ENCODE assay signal across 14 cellular contexts in the genomic region with DNA sequence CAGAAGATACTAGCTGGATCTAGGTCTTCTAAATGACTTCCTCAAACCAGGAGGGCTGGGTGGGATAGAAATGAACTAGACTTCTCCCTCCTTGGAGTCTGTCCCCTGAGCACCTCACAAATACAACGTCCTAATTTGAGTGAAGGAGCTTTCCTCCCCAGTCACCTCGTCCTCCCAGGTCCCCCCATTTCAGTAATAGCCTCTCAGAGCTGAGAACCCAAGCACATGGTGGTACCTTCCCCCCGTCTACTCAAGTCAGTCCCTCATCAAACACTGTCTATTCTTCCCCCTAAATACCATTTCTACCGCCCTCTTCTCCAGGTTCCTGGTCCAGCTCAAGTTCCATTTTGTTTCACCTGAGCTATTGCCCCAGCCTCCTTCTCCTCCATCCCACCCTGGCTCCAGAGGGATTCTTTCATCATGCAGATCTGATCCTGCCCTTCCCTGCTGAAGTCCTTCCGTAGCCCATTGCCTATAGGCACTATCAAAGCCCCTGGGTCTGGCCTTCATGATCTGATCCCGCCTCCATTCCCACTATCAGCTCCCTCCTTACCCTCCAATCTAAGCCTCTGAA. TPM values are rescaled to one million over a fixed set of nuclear protein-coding genes. Genes with fewer than 3 reads are reported as not detected.
DNase-seq lines count a peak whose midpoint lies in the region; ATAC-seq, FAIRE-seq and TF ChIP-seq lines count a peak whose summit lies in the region.
"Had no signal": no experiment of that assay in that cellular context is flagged by ENCODE, and none has a peak within 500 bp of the region (broad histone marks: within the 10 kb centered on the region; RNA-seq: fewer than 3 reads in every experiment).

No MANE protein-coding gene starts in this region.

- TF ChIP-seq CTCF in A549 (IDR thresholded peaks at IDR 0.05) (no peak), mucosa of descending colon (IDR thresholded peaks at IDR 0.05) (no peak)

- H3K4me3 Mint-ChIP-seq in T-helper 17 cell: peak overlapping the region; percentile 78

- H3K4me2 ChIP-seq in A549 (no peak overlapping the region), BLaER1 (peak overlapping the region; percentile 91)

- POLR2A ChIA-PET in A549 (lab: Yijun Ruan, JAX): interaction anchor here (1.1 to 2.3 kb wide), 2 partner anchors 9 to 104 kb away, joined by 6 to 12 read pairs; a partner anchor contains a TSS

- WGBS in A549 (ENCODE audit: missing lambda C conversion rate): 89% methylated on average over 5 of the region's 6 CpGs

- no peak for TF ChIP-seq RAD21 in A549 (conservative IDR thresholded peaks at IDR 0.05 in 1 of 2, IDR thresholded peaks at IDR 0.05 in 1 of 2)

- TF ChIP-seq POLR2A in A549 (IDR thresholded peaks at IDR 0.05; ENCODE audit: low read length): no peak

- H3K9me3 ChIP-seq in A549 (no peaks in the 10 kb centered on the region), BLaER1 (no peaks in the 10 kb centered on the region), T-helper 17 cell (ENCODE audit: control insufficient read depth, low read length, poor library complexity, severe bottlenecking) (no peaks in the 10 kb centered on the region), mucosa of descending colon (no peaks in the 10 kb centered on the region)
- H3K9me3 ChIP-seq: SJSA1, testis had no signal

- ATAC-seq in A549 (no peak; a peak in 1 of 6 replicates), T-helper 17 cell (peak; percentile 7), mucosa of descending colon (no peak)

- H3K9ac ChIP-seq in BLaER1: no peak overlapping the region

- peaks cover 38% of the 10 kb centered on the region for H3K4me1 Mint-ChIP-seq in T-helper 17 cell

- H3K36me3 ChIP-seq in BLaER1 (peaks cover 51% of the 10 kb centered on the region), mucosa of descending colon (ENCODE audit: low read depth) (no peaks in the 10 kb centered on the region)

- peaks cover 6% of the 10 kb centered on the region for H3K27me3 Mint-ChIP-seq in T-helper 17 cell

- FAIRE-seq in A549 (lab: Jason Lieb, UNC): no peak

- CTCF ChIA-PET in A549 (lab: Yijun Ruan, JAX): interaction anchor here (1.0 to 2.2 kb wide), 8 partner anchors 9 to 292 kb away, joined by 3 to 7 read pairs (median 3); no protein-coding TSS in a partner anchor

- H3K4me1 ChIP-seq in A549: peaks cover 8% of the 10 kb centered on the region
- H3K4me1 ChIP-seq in BLaER1: peaks cover 95% of the 10 kb centered on the region
- peaks cover 28% of the 10 kb centered on the region for H3K4me1 ChIP-seq in mucosa of descending colon (ENCODE audit: low read depth)

- H3K27ac Mint-ChIP-seq in T-helper 17 cell: no peak overlapping the region

- peaks cover 57% of the 10 kb centered on the region for H4K20me1 ChIP-seq in BLaER1

- intact Hi-C loops in mucosa of descending colon (cut with DNase I, micrococcal nuclease): no loop called here

- H3K27ac ChIP-seq in A549 (no peak overlapping the region), BLaER1 (peak overlapping the region; percentile 54)
- H3K27ac ChIP-seq: SJSA1 had no signal

- DNase-seq in A549 (ENCODE audit: low read depth in 1 of 2, low spot score in 1 of 2): peak in 1 of 2 experiments; percentile 47
- DNase-seq in T-helper 17 cell: no peak
- peak; percentile 13 for DNase-seq in epidermal melanocyte (ENCODE audit: insufficient read length, low spot score)
- no peak for DNase-seq in NOMO-1 (lab: John Stamatoyannopoulos, UW; ENCODE audit: unreplicated experiment in 2 of 2)
- DNase-seq in mucosa of descending colon: no peak
- DNase-seq in COLO668 (lab: John Stamatoyannopoulos, UW; ENCODE audit: unreplicated experiment): no peak
- DNase-seq: NCI-H2029, NCI-H510A treated with DMSO at 0.1 percent for 48 hours, testis had no signal

- no peak overlapping the region for H3K4me3 ChIP-seq in A549
- H3K4me3 ChIP-seq in BLaER1: no peak overlapping the region
- H3K4me3 ChIP-seq in mucosa of descending colon: no peak overlapping the region
- H3K4me3 ChIP-seq: SJSA1, testis had no signal

- H3K36me3 Mint-ChIP-seq in T-helper 17 cell (ENCODE audit: low read depth): peaks cover 14% of the 10 kb centered on the region

- H3K27me3 ChIP-seq in BLaER1: no peaks in the 10 kb centered on the region
- H3K27me3 ChIP-seq: testis had no signal

- no peak for TF ChIP-seq EP300 in A549 (IDR thresholded peaks at IDR 0.05)

TF ChIP-seq in A549, 52 proteins besides CTCF, POLR2A, EP300 and RAD21:
- TF ChIP-seq EHF (CRISPR knock-in tag; IDR thresholded peaks at IDR 0.05) (0 out of 2 replicates have a peak, but pooled peaks have one; percentile 45), FOSL2 (IDR thresholded peaks at IDR 0.05) (no peak), FOSL2 (CRISPR knock-in tag; IDR thresholded peaks at IDR 0.05) (0 out of 2 replicates have a peak, but pooled peaks have one; percentile 26), TFCP2L1 (CRISPR knock-in tag; IDR thresholded peaks at IDR 0.05) (peak; percentile 95), HOXA7 (CRISPR knock-in tag; IDR thresholded peaks at IDR 0.05) (peak; percentile 94), FOSB (CRISPR knock-in tag; IDR thresholded peaks at IDR 0.05) (peak; percentile 93), FOXS1 (CRISPR knock-in tag; IDR thresholded peaks at IDR 0.05) (no peak), GATA3 (IDR thresholded peaks at IDR 0.05; ENCODE audit: borderline replicate concordance) (0 out of 2 replicates have a peak, but pooled peaks have one; percentile 18), TP53 (CRISPR knock-in tag; IDR thresholded peaks at IDR 0.05) (peak; percentile 90), POLR2AphosphoS2 (conservative IDR thresholded peaks at IDR 0.05; ENCODE audit: low read length) (peak; percentile 92), MAZ (IDR thresholded peaks at IDR 0.05; ENCODE audit: borderline replicate concordance, low read depth, low read length) (0 out of 2 replicates have a peak, but pooled peaks have one; percentile 26)
- TF ChIP-seq, protein P1, sequence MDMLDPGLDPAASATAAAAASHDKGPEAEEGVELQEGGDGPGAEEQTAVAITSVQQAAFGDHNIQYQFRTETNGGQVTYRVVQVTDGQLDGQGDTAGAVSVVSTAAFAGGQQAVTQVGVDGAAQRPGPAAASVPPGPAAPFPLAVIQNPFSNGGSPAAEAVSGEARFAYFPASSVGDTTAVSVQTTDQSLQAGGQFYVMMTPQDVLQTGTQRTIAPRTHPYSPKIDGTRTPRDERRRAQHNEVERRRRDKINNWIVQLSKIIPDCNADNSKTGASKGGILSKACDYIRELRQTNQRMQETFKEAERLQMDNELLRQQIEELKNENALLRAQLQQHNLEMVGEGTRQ (IDR thresholded peaks at IDR 0.05): no peak
- TF ChIP-seq, protein P2, sequence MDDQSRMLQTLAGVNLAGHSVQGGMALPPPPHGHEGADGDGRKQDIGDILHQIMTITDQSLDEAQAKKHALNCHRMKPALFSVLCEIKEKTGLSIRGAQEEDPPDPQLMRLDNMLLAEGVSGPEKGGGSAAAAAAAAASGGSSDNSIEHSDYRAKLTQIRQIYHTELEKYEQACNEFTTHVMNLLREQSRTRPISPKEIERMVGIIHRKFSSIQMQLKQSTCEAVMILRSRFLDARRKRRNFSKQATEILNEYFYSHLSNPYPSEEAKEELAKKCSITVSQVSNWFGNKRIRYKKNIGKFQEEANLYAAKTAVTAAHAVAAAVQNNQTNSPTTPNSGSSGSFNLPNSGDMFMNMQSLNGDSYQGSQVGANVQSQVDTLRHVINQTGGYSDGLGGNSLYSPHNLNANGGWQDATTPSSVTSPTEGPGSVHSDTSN (IDR thresholded peaks at IDR 0.05): no peak

RNA-seq across cellular contexts. Expression of a gene that starts 5.3 kb away (rescaled TPM):
- 0.61 and 0.79 TPM in 2 replicates for polyA plus RNA-seq in A549 (2011; rRNA removed)
- polyA plus RNA-seq in A549 (2012; cell fraction: cytosol; rRNA removed): 1.2 and 1.3 TPM in 2 replicates
- polyA plus RNA-seq in A549 (2012; cell fraction: nucleus; rRNA removed): 8.9 and 9.2 TPM in 2 replicates
- polyA plus RNA-seq in A549 (2017; fragmentation: RNase III; extraction: RNeasy Plus Mini Kit Qiagen cat#74134 plus additional on column Dnase treatment): 0.81 to 0.96 TPM (median 0.81 TPM) in 3 replicates
- 1.5 and 2.6 TPM in 2 replicates for polyA minus RNA-seq in A549 (2011; rRNA and poly(A)+ RNA removed)
- 1 to 10 TPM; 1.1 to 1.4 TPM for total RNA-seq in T-helper 17 cell
- under 1 TPM in 2 of 3 donors, not detected in 1; 0.09 to 0.35 TPM for total RNA-seq in mucosa of descending colon
- total RNA-seq: M059J, SJSA1 had no signal

RNA-seq across cellular contexts. Expression of a gene that starts 9.1 kb away (rescaled TPM):
- polyA plus RNA-seq in A549 (2011; rRNA removed) (37.7 and 56.1 TPM in 2 replicates), A549 (2017; fragmentation: RNase III; extraction: RNeasy Plus Mini Kit Qiagen cat#74134 plus additional on column Dnase treatment) (90.4 to 103 TPM (median 90.7 TPM) in 3 replicates)
- polyA plus RNA-seq in A549 (2012; cell fraction: cytosol; rRNA removed): 83.9 and 158 TPM in 2 replicates
- 385 and 422 TPM in 2 replicates for polyA plus RNA-seq in A549 (2012; cell fraction: nucleus; rRNA removed)
- 50.8 and 63.0 TPM in 2 replicates for polyA minus RNA-seq in A549 (2011; rRNA and poly(A)+ RNA removed)
- total RNA-seq in T-helper 17 cell (100 to 1,000 TPM; 392 to 670 TPM), mucosa of descending colon (100 to 1,000 TPM in 1 of 3 donors, 10 to 100 TPM in 2; 47.0 to 193 (median 67.7) TPM)

RNA-seq across cellular contexts. Expression of a gene that starts 32.3 kb away (rescaled TPM):
- 11.5 and 12.8 TPM in 2 replicates for polyA plus RNA-seq in A549 (2011; rRNA removed)
- 26.4 and 37.4 TPM in 2 replicates for polyA plus RNA-seq in A549 (2012; cell fraction: cytosol; rRNA removed)
- polyA plus RNA-seq in A549 (2012; cell fraction: nucleus; rRNA removed): 33.7 and 37.2 TPM in 2 replicates
- polyA plus RNA-seq in A549 (2017; fragmentation: RNase III; extraction: RNeasy Plus Mini Kit Qiagen cat#74134 plus additional on column Dnase treatment): 6.3 to 7.6 TPM (median 6.8 TPM) in 3 replicates
- polyA minus RNA-seq in A549 (2011; rRNA and poly(A)+ RNA removed): 6.0 and 7.6 TPM in 2 replicates
- total RNA-seq in T-helper 17 cell: not detected
- under 1 TPM in 1 of 3 donors, not detected in 2; 0.54 TPM for total RNA-seq in mucosa of descending colon
- total RNA-seq: M059J, renal cortical epithelial cell, SJSA1 had no signal

RNA-seq across cellular contexts. Expression of a gene that starts 52.6 kb away (rescaled TPM):
- polyA plus RNA-seq in A549 (2011; rRNA removed): 0.03 and 0.04 TPM in 2 replicates
- polyA plus RNA-seq in A549 (2012; cell fraction: cytosol; rRNA removed): 0.01 and 0.03 TPM in 2 replicates
- 0.01 TPM in 1 of 2 replicates, not detected in the other for polyA plus RNA-seq in A549 (2012; cell fraction: nucleus; rRNA removed)
- polyA plus RNA-seq in A549 (2017; fragmentation: RNase III; extraction: RNeasy Plus Mini Kit Qiagen cat#74134 plus additional on column Dnase treatment): 0.03 TPM in 1 of 3 replicates, not detected in the others
- polyA minus RNA-seq in A549 (2011; rRNA and poly(A)+ RNA removed): 0.25 TPM in 1 of 2 replicates, not detected in the other
- under 1 TPM; 0.34 to 0.57 TPM for total RNA-seq in T-helper 17 cell
- under 1 TPM in 2 of 3 donors, not detected in 1; 0.19 to 0.28 TPM for total RNA-seq in mucosa of descending colon
- total RNA-seq: fibroblast of villous mesenchyme, M059J, SJSA1 had no signal
